ENCODE assay signal across 1 cellular context in the genomic region with DNA sequence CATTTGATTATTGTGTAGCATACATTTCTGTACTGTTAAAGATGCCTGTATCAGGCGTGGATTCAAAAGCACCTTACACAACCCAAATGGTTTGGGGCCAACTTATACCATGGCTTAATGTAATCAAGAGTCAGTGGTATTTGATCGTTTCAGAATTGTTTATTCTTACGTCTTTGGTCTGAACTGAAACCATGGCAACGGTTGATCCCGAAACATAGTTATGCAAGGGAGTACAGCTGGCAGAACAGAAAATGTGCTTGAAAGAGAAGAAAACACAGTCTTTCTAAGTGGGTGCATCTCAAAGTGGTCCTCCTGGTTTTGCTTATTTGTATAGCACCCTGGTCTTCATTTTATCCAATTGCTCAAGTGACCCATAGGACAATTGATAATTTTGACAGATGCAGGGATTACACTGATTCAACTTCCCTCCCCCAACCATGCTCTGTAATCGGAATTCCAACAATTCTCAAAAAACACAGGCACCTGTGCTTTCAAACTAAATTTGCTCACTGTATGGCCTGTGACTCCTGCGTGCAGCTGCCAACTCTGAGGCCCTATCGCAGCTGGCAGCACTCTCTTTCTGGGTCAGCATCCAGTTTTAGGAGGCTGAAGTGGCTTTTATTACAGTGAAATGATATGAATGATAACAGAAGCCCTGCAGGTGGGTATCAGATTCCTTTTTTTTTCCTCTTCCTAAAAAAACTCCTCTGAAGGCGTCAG.
TF ChIP-seq lines count a peak whose summit lies in the region.

No MANE protein-coding gene starts in this region.

TF ChIP-seq in IMR-90, 13 proteins besides CTCF, POLR2A, EP300 and RAD21:
- no peak for TF ChIP-seq MXI1 (IDR thresholded peaks at IDR 0.05; ENCODE audit: borderline replicate concordance, low read depth, low read length)
- TF ChIP-seq CEBPB (IDR thresholded peaks at IDR 0.05; ENCODE audit: low read depth, low read length) = peak; percentile 65; the same call in 1 of the 2 replicates
